Comparison of ENCODE assay signal across 10 cellular contexts in genomic region chr19:51131780-51132680, GRCh38. TPM values are rescaled to one million over a fixed set of nuclear protein-coding genes. Genes with fewer than 3 reads are reported as not detected.
DNase-seq lines count a peak whose midpoint lies in the region; ATAC-seq and TF ChIP-seq lines count a peak whose summit lies in the region.
"Had no signal": no experiment of that assay in that cellular context is flagged by ENCODE, and none has a peak within 500 bp of the region (broad histone marks: within the 10 kb centered on the region; RNA-seq: fewer than 3 reads in every experiment).

No MANE protein-coding gene starts in this region.

- in situ Hi-C loops in SK-MEL-5 (cut with HindIII; ENCODE audit: low pct_unique_long_range_greater_than_20kb, low sequenced_read_pairs), result no loop called here

- H3K4me3 ChIP-seq in fibroblast of lung (replicated peaks in 1 of 4; ENCODE audit: control extremely low read depth in 1 of 4, insufficient read depth in 1 of 4, low read depth in 3 of 4, low read length in 4 of 4), result no peak overlapping the region
- H3K4me3 ChIP-seq: A549 had no signal

- DNase-seq in DMS53 (lab: John Stamatoyannopoulos, UW), result peak; percentile 18
- no peak for DNase-seq in DMS53 treated with DMSO at 0.1 percent for 48 hours (lab: John Stamatoyannopoulos, UW; ENCODE audit: unreplicated experiment)
- peak; percentile 95 for DNase-seq in SK-MEL-5 (ENCODE audit: low read depth, low spot score)
- peak in 1 of 2 donors; percentile 60 for DNase-seq in fibroblast of lung (ENCODE audit: low read depth in 2 of 2)
- peak; percentile 87 for DNase-seq in posterior vena cava (ENCODE audit: low spot score)
- DNase-seq in T-helper 9 cell, result no peak

- H3K27me3 ChIP-seq in fibroblast of lung (ENCODE audit: control insufficient read depth, insufficient read depth, low read length), result no peaks in the 10 kb centered on the region

- H3K4me1 ChIP-seq in fibroblast of lung (ENCODE audit: control insufficient read depth, extremely low read depth, insufficient read depth, low read length), result no peaks in the 10 kb centered on the region
- H3K4me1 ChIP-seq: A549 had no signal

- H3K27ac ChIP-seq in fibroblast of lung (ENCODE audit: insufficient read depth, low read length), result no peak overlapping the region
- H3K27ac ChIP-seq: A549 had no signal

- TF ChIP-seq CTCF in fibroblast of lung (conservative IDR thresholded peaks at IDR 0.05 in 1 of 2, IDR thresholded peaks at IDR 0.05 in 1 of 2; ENCODE audit: low read depth in 1 of 2, low read length in 2 of 2), result no peak

- H3K79me2 ChIP-seq in fibroblast of lung (ENCODE audit: control insufficient read depth, insufficient read depth, low read length), result no peaks in the 10 kb centered on the region

- H2AFZ ChIP-seq in fibroblast of lung (ENCODE audit: low read length), result peak overlapping the region; percentile 44

- no peak overlapping the region for H3K4me2 ChIP-seq in fibroblast of lung (ENCODE audit: extremely low read depth, insufficient read depth, low read length)
- H3K4me2 ChIP-seq: A549 had no signal

- ATAC-seq in HG02678 (IDR thresholded peaks at IDR 0.05; ENCODE audit: unreplicated experiment), result no peak
- ATAC-seq in HG02885 (IDR thresholded peaks at IDR 0.05; ENCODE audit: poor library complexity, unreplicated experiment), result no peak
- ATAC-seq: A549 had no signal

- no peak overlapping the region for H3K9ac ChIP-seq in fibroblast of lung (ENCODE audit: insufficient read depth, low read length)

- H3K9me3 ChIP-seq in fibroblast of lung (ENCODE audit: control insufficient read depth, insufficient read depth, low read depth, low read length), result no peaks in the 10 kb centered on the region

- no peaks in the 10 kb centered on the region for H4K20me1 ChIP-seq in fibroblast of lung (ENCODE audit: control insufficient read depth, extremely low read depth, insufficient read depth, low read length)

- intact Hi-C loops in posterior vena cava (cut with DNase I), result no loop called here

- no peaks in the 10 kb centered on the region for H3K36me3 ChIP-seq in fibroblast of lung (ENCODE audit: control insufficient read depth, insufficient read depth, low read length)

RNA-seq across cellular contexts. Expression of gene SIGLEC9, which starts 7.3 kb away (rescaled TPM):
- not detected in 2 replicates for total RNA-seq in SK-MEL-5 (2014; rRNA removed; shearing (Covaris generic))
- not detected in 2 replicates for polyA plus RNA-seq in SK-MEL-5 (2015; cell fraction: cytosol; rRNA removed)
- polyA plus RNA-seq in SK-MEL-5 (2015; cell fraction: nucleus; rRNA removed), result not detected in 2 replicates
- total RNA-seq in fibroblast of lung (not detected in 2 replicates), posterior vena cava (10 to 100 TPM in 1 of 2 donors, 1 to 10 TPM in 1; 8.7 to 12.6 TPM)
- polyA plus RNA-seq in fibroblast of lung, result not detected in 2 replicates
- not detected in 2 replicates for polyA plus RNA-seq in fibroblast of lung (2012)
- not detected in 2 replicates for polyA minus RNA-seq in fibroblast of lung (ENCODE audit: low replicate concordance)
- polyA plus RNA-seq: A549 had no signal

RNA-seq across cellular contexts. Expression of gene SIGLEC7, which starts 10.1 kb away (rescaled TPM):
- not detected in 2 replicates for total RNA-seq in SK-MEL-5 (2014; rRNA removed; shearing (Covaris generic))
- not detected in 2 replicates for polyA plus RNA-seq in SK-MEL-5 (2015; cell fraction: cytosol; rRNA removed)
- not detected in 2 replicates for polyA plus RNA-seq in SK-MEL-5 (2015; cell fraction: nucleus; rRNA removed)
- total RNA-seq in fibroblast of lung (not detected in 2 replicates), posterior vena cava (1 to 10 TPM; 1.8 to 5.5 TPM)
- not detected in 2 replicates for polyA plus RNA-seq in fibroblast of lung
- not detected in 2 replicates for polyA plus RNA-seq in fibroblast of lung (2012)
- not detected in 2 replicates for polyA minus RNA-seq in fibroblast of lung (ENCODE audit: low replicate concordance)
- polyA plus RNA-seq: A549 had no signal

RNA-seq across cellular contexts. Expression of gene CTU1, which starts 23.8 kb away (rescaled TPM):
- total RNA-seq in SK-MEL-5 (2014; rRNA removed; shearing (Covaris generic)), result 13.0 and 13.8 TPM in 2 replicates
- polyA plus RNA-seq in SK-MEL-5 (2015; cell fraction: cytosol; rRNA removed), result 12.4 and 15.0 TPM in 2 replicates
- polyA plus RNA-seq in SK-MEL-5 (2015; cell fraction: nucleus; rRNA removed), result 6.0 and 8.3 TPM in 2 replicates
- 6.9 and 8.1 TPM in 2 replicates for total RNA-seq in fibroblast of lung
- 0.98 and 1.2 TPM in 2 replicates for polyA plus RNA-seq in fibroblast of lung
- polyA plus RNA-seq in fibroblast of lung (2012), result 2.1 and 4.0 TPM in 2 replicates
- 0.67 and 1.1 TPM in 2 replicates for polyA minus RNA-seq in fibroblast of lung (ENCODE audit: low replicate concordance)
- 1 to 10 TPM; 3.7 to 5.0 TPM for total RNA-seq in posterior vena cava

RNA-seq across cellular contexts. Expression of gene KLK14, which starts 49.3 kb away (rescaled TPM):
- total RNA-seq in SK-MEL-5 (2014; rRNA removed; shearing (Covaris generic)), result not detected in 2 replicates
- polyA plus RNA-seq in SK-MEL-5 (2015; cell fraction: cytosol; rRNA removed), result 0.16 and 0.62 TPM in 2 replicates
- 1.1 and 3.6 TPM in 2 replicates for polyA plus RNA-seq in SK-MEL-5 (2015; cell fraction: nucleus; rRNA removed)
- total RNA-seq in fibroblast of lung (not detected in 2 replicates), posterior vena cava (not detected)
- not detected in 2 replicates for polyA plus RNA-seq in fibroblast of lung
- not detected in 2 replicates for polyA plus RNA-seq in fibroblast of lung (2012)
- polyA minus RNA-seq in fibroblast of lung (ENCODE audit: low replicate concordance), result not detected in 2 replicates
- total RNA-seq: temporal lobe had no signal

Comparison
In these comparisons a context has a peak if more than half of its experiments do, and no peak if none do; other contexts are left out.
1. DNase-seq: peak in DMS53 (single experiment), SK-MEL-5 (single experiment) and posterior vena cava (single experiment); none in DMS53 treated with DMSO at 0.1 percent for 48 hours (single experiment) and T-helper 9 cell (single experiment).